ENCODE assay signal across 8 cellular contexts in genomic region chr12:51424662-51425539, GRCh38.
DNase-seq lines count a peak whose midpoint lies in the region; ATAC-seq lines count a peak whose summit lies in the region.

TSS of gene SLC4A8 (plus strand) at chr12:51424831. CDS start at chr12:51424988, 157 bp downstream.

- H3K27me3 ChIP-seq in BLaER1 treated with 17β-estradiol and CSF1 and Interleukin-3, amounts not matched to agents 10 nM and 100 nM = 0 out of 22 replicates have a peak, but pooled peaks cover 0 to 5% (median 0%) of the 10 kb centered on the region in 11 experiments

- peak within 1 kb of the TSS; percentile 68 to 89 (median 82) for H3K4me2 ChIP-seq in BLaER1 treated with 17β-estradiol and CSF1 and Interleukin-3, amounts not matched to agents 10 nM and 100 nM

- peak within 1 kb of the TSS in 7 of 11 experiments; percentile 32 to 61 (median 47); a peak in 11 of 22 replicates for H3K27ac ChIP-seq in BLaER1 treated with 17β-estradiol and CSF1 and Interleukin-3, amounts not matched to agents 10 nM and 100 nM

- ATAC-seq in GM19351 (IDR thresholded peaks at IDR 0.05; ENCODE audit: unreplicated experiment) (peak; percentile 91), HG03520 (IDR thresholded peaks at IDR 0.05; ENCODE audit: unreplicated experiment) (peak; percentile 83)

- H3K36me3 ChIP-seq in BLaER1 treated with 17β-estradiol and CSF1 and Interleukin-3, amounts not matched to agents 10 nM and 100 nM = no peaks in the 10 kb centered on the region

- DNase-seq in NCI-H748 treated with DMSO at 0.1 percent for 48 hours (lab: John Stamatoyannopoulos, UW) = peak; percentile 92
- DNase-seq in activated CD8-positive, alpha-beta memory T cell treated with anti-CD3 and anti-CD28 coated beads for 1 hour (ENCODE audit: extremely low read depth in 1 of 2, low read depth in 1 of 2) = peak; percentile 46 to 58
- peak; percentile 55 for DNase-seq in effector CD8-positive, alpha-beta T cell (lab: John Stamatoyannopoulos, UW)
- peak; percentile 98 for DNase-seq in medulla oblongata (ENCODE audit: extremely low spot score)
- DNase-seq in stimulated activated CD4-positive, alpha-beta T cell treated with anti-CD3 and anti-CD28 coated beads, TNF-alpha, amount 100 ng/mL, for 4 hours (ENCODE audit: low read depth in 3 of 3) = peak; percentile 37 to 54 (median 44)

- peak within 1 kb of the TSS; percentile 56 to 80 (median 72) for H3K4me3 ChIP-seq in BLaER1 treated with 17β-estradiol and CSF1 and Interleukin-3, amounts not matched to agents 10 nM and 100 nM

- H3K9me3 ChIP-seq in BLaER1 treated with 17β-estradiol and CSF1 and Interleukin-3, amounts not matched to agents 10 nM and 100 nM (replicated peaks in 1 of 11) = no peaks in the 10 kb centered on the region

- peak within 1 kb of the TSS in 10 of 11 experiments; percentile 22 to 77 (median 66); a peak in 18 of 22 replicates for H3K9ac ChIP-seq in BLaER1 treated with 17β-estradiol and CSF1 and Interleukin-3, amounts not matched to agents 10 nM and 100 nM

- no peaks in the 10 kb centered on the region for H4K20me1 ChIP-seq in BLaER1 treated with 17β-estradiol and CSF1 and Interleukin-3, amounts not matched to agents 10 nM and 100 nM

- peaks cover 4 to 21% (median 15%) of the 10 kb centered on the region in 10 experiments; a peak in 18 of 20 replicates for H3K4me1 ChIP-seq in BLaER1 treated with 17β-estradiol and CSF1 and Interleukin-3, amounts not matched to agents 10 nM and 100 nM

Comparison
In these comparisons a context has a peak if more than half of its experiments do, and no peak if none do; other contexts are left out.
1. Peak in every context shown above with its lines: DNase-seq, ATAC-seq, H3K4me3 ChIP-seq and H3K27ac ChIP-seq.
2. DNase-seq: peak in every context shown above with its lines; median percentile 98 in medulla oblongata; 92 in NCI-H748 treated with DMSO at 0.1 percent for 48 hours; 55 in effector CD8-positive, alpha-beta T cell; 52 in activated CD8-positive, alpha-beta memory T cell treated with anti-CD3 and anti-CD28 coated beads for 1 hour; 44 in stimulated activated CD4-positive, alpha-beta T cell treated with anti-CD3 and anti-CD28 coated beads, TNF-alpha, amount 100 ng/mL, for 4 hours.